In the genomic region with DNA sequence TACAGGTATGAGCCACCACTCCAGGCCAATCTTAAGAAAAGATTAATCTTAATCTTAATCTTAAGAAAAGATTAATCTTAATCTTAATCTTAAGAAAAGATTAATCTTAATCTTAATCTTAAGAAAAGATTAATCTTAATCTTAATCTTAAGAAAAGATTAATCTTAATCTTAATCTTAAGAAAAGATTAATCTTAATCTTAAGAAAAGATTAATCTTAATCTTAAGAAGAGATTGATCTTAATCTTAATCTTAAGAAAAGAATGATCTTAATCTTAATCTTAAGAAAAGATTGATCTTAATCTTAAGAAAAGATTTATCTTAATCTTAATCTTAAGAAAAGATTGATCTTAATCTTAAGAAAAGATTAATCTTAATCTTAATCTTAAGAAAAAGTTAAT, we compare ENCODE assay signal across 6 cellular contexts. TPM values are rescaled to one million over a fixed set of nuclear protein-coding genes. Genes with fewer than 3 reads are reported as not detected.
A peak's percentile ranks its signal among the peaks of the same experiment; 100 is the strongest.
DNase-seq lines count a peak whose midpoint lies in the region; ATAC-seq, FAIRE-seq and TF ChIP-seq lines count a peak whose summit lies in the region.
"Not testable (repeated sequence)": the region's sequence is repeated elsewhere in the genome, so short reads cannot be mapped to it uniquely, and the experiment has no call there.

No MANE protein-coding gene starts in this region.

- H3K4me2 ChIP-seq in HepG2 (ENCODE audit: low read depth, low read length), result not testable (repeated sequence)

- not testable (repeated sequence) for H3K27ac ChIP-seq in HepG2 (ENCODE audit: extremely low read length, insufficient read depth, low read length); small intestine (ENCODE audit: low read depth in 1 of 2, low read length in 1 of 2)

- not testable (repeated sequence) for TF ChIP-seq CTCF in HepG2 (CRISPR knock-in tag; IDR thresholded peaks at IDR 0.05)

- intact Hi-C loops in HepG2 (cut with micrococcal nuclease; ENCODE audit: unreplicated experiment), result not testable (repeated sequence)

- not testable (repeated sequence) for H3K4me3 ChIP-seq in HepG2 (replicated peaks in 1 of 3; ENCODE audit: insufficient read depth in 1 of 3, low read depth in 2 of 3, low read length in 3 of 3); small intestine (ENCODE audit: low read depth in 1 of 2, low read length in 2 of 2)

- TF ChIP-seq RAD21 in HepG2 (CRISPR knock-in tag; IDR thresholded peaks at IDR 0.05), result not testable (repeated sequence)

- H3K4me1 ChIP-seq in HepG2 (ENCODE audit: insufficient read depth, low read length); small intestine (ENCODE audit: control insufficient read depth in 2 of 2, insufficient read depth in 1 of 2, low read depth in 1 of 2, low read length in 1 of 2): not testable (repeated sequence)

- not testable (repeated sequence) for H3K9ac ChIP-seq in HepG2 (ENCODE audit: insufficient read depth, low read depth, low read length)

- H3K27me3 ChIP-seq in HepG2 (ENCODE audit: control insufficient read depth in 1 of 2, insufficient read depth in 2 of 2, low read length in 2 of 2); small intestine (ENCODE audit: control insufficient read depth in 2 of 2, insufficient read depth in 2 of 2, low read length in 2 of 2): not testable (repeated sequence)

- BruUV-seq in HepG2 (replicated peaks; lab: Mats Ljungman, UMichigan), result not testable (repeated sequence)

- not testable (repeated sequence) for H3K79me2 ChIP-seq in HepG2 (ENCODE audit: insufficient read depth, low read length)

- FAIRE-seq in A204.1 (lab: Jason Lieb, UNC) (peak; percentile 41), G401.6 (lab: Jason Lieb, UNC) (peak; percentile 78), TTC549 (lab: Jason Lieb, UNC) (peak; percentile 29), frontal cortex (lab: Jason Lieb, UNC) (peak; percentile 52), small intestine (lab: Jason Lieb, UNC) (peak; percentile 30)
- not testable (repeated sequence) for FAIRE-seq in HepG2 (lab: Jason Lieb, UNC)

- H3K9me3 ChIP-seq in HepG2 (ENCODE audit: low read length); small intestine (ENCODE audit: control insufficient read depth, low read depth): not testable (repeated sequence)

- TF ChIP-seq POLR2A in HepG2 (IDR thresholded peaks at IDR 0.05; ENCODE audit: insufficient read depth in 1 of 2, low read depth in 2 of 2, low read length in 2 of 2), result not testable (repeated sequence)

- TF ChIP-seq EP300 in HepG2 (IDR thresholded peaks at IDR 0.05; ENCODE audit: low read depth in 2 of 2, low read length in 2 of 2); HepG2 (CRISPR knock-in tag; IDR thresholded peaks at IDR 0.05; ENCODE audit: borderline replicate concordance): not testable (repeated sequence)

- CTCF ChIA-PET in HepG2 (lab: Yijun Ruan, JAX; ENCODE audit: low intra/inter-chr PET ratio, low total read pairs), result not testable (repeated sequence)

- POLR2A ChIA-PET in HepG2 (lab: Yijun Ruan, JAX), result interaction anchor here (1.5 kb wide), 1 partner anchor 8 kb away, joined by 3 read pairs; no protein-coding TSS in a partner anchor

- in situ Hi-C loops in HepG2 (cut with HindIII; ENCODE audit: extremely low pct_ligation_motif_present, low pct_unique_long_range_greater_than_20kb), result not testable (repeated sequence)

- H2AFZ ChIP-seq in HepG2 (ENCODE audit: low read length), result not testable (repeated sequence)

- ATAC-seq in HepG2, result not testable (repeated sequence)

- not testable (repeated sequence) for H4K20me1 ChIP-seq in HepG2 (ENCODE audit: insufficient read depth, low read length)

- not testable (repeated sequence) for DNase-seq in frontal cortex (ENCODE audit: low spot score in 2 of 2); HepG2 (ENCODE audit: low spot score); small intestine

- H3K36me3 ChIP-seq in HepG2 (replicated peaks in 1 of 2; ENCODE audit: control insufficient read depth in 1 of 2, insufficient read depth in 2 of 2, low read length in 2 of 2); small intestine (ENCODE audit: control insufficient read depth in 2 of 2, insufficient read depth in 2 of 2, low read length in 2 of 2): not testable (repeated sequence)

RNA-seq across cellular contexts. Expression of gene C3orf33, which starts 7.1 kb away (rescaled TPM):
- total RNA-seq in frontal cortex (17.9 TPM), HepG2 (2016; rRNA removed; fragmentation: Illumina TruSeq; extraction: Trizol) (8.2 and 12.6 TPM in 2 replicates)
- total RNA-seq in HepG2 (2016; cell fraction: cytosol; rRNA removed; fragmentation: Illumina TruSeq; extraction: Trizol; ENCODE audit: low read depth), result 3.1 and 3.4 TPM in 2 replicates
- 7.7 and 10.9 TPM in 2 replicates for total RNA-seq in HepG2 (2016; cell fraction: insoluble cytoplasmic fraction; rRNA removed; fragmentation: Illumina TruSeq; extraction: Trizol)
- total RNA-seq in HepG2 (2016; cell fraction: membrane; rRNA removed; fragmentation: Illumina TruSeq; extraction: Trizol), result 5.6 TPM in 2 replicates
- 9.8 and 9.9 TPM in 2 replicates for total RNA-seq in HepG2 (2016; cell fraction: nucleus; rRNA removed; fragmentation: Illumina TruSeq; extraction: Trizol)
- polyA plus RNA-seq in HepG2 (2011; rRNA removed) (8.7 and 9.2 TPM in 2 replicates), small intestine (1 to 10 TPM in 2 of 3 donors, under 1 TPM in 1; 0.89 to 3.4 (median 1.1) TPM)
- 6.4 and 11.5 TPM in 2 replicates for polyA plus RNA-seq in HepG2 (2011; cell fraction: cytosol; rRNA removed)
- polyA plus RNA-seq in HepG2 (2011; cell fraction: nucleus; rRNA removed), result 1.3 and 3.3 TPM in 2 replicates
- 8.3 and 11.4 TPM in 2 replicates for polyA plus RNA-seq in HepG2 (2012)
- 1.7 and 1.9 TPM in 2 replicates for polyA plus RNA-seq in HepG2 (2016; cell fraction: cytosol; fragmentation: Illumina TruSeq; extraction: Trizol; ENCODE audit: low read depth)
- 8.0 and 11.1 TPM in 2 replicates for polyA plus RNA-seq in HepG2 (2016; cell fraction: insoluble cytoplasmic fraction; fragmentation: Illumina TruSeq; extraction: Trizol; ENCODE audit: low read depth)
- 3.3 and 3.9 TPM in 2 replicates for polyA plus RNA-seq in HepG2 (2016; cell fraction: membrane; fragmentation: Illumina TruSeq; extraction: Trizol; ENCODE audit: low read depth)
- polyA plus RNA-seq in HepG2 (2016; cell fraction: nucleus; fragmentation: Illumina TruSeq; extraction: Trizol; ENCODE audit: insufficient read depth, low read depth), result 18.2 and 19.4 TPM in 2 replicates
- 1.6 and 2.0 TPM in 2 replicates for polyA minus RNA-seq in HepG2 (2011; rRNA and poly(A)+ RNA removed; ENCODE audit: low replicate concordance)
- polyA minus RNA-seq in HepG2 (2011; cell fraction: cytosol; rRNA and poly(A)+ RNA removed), result 3.7 and 5.0 TPM in 2 replicates
- 2.2 and 3.5 TPM in 2 replicates for polyA minus RNA-seq in HepG2 (2011; cell fraction: nucleus; rRNA and poly(A)+ RNA removed)

RNA-seq across cellular contexts. Expression of gene SLC33A1, which starts 41.0 kb away (rescaled TPM):
- total RNA-seq in frontal cortex (53.8 TPM), HepG2 (2016; rRNA removed; fragmentation: Illumina TruSeq; extraction: Trizol) (23.2 and 32.1 TPM in 2 replicates)
- total RNA-seq in HepG2 (2016; cell fraction: cytosol; rRNA removed; fragmentation: Illumina TruSeq; extraction: Trizol; ENCODE audit: low read depth), result 15.0 and 15.7 TPM in 2 replicates
- total RNA-seq in HepG2 (2016; cell fraction: insoluble cytoplasmic fraction; rRNA removed; fragmentation: Illumina TruSeq; extraction: Trizol), result 20.0 and 30.4 TPM in 2 replicates
- 13.4 and 14.1 TPM in 2 replicates for total RNA-seq in HepG2 (2016; cell fraction: membrane; rRNA removed; fragmentation: Illumina TruSeq; extraction: Trizol)
- total RNA-seq in HepG2 (2016; cell fraction: nucleus; rRNA removed; fragmentation: Illumina TruSeq; extraction: Trizol), result 34.2 and 38.9 TPM in 2 replicates
- polyA plus RNA-seq in HepG2 (2011; rRNA removed) (20.0 and 22.8 TPM in 2 replicates), small intestine (10 to 100 TPM in 1 of 3 donors, 1 to 10 TPM in 2; 2.9 to 16.9 (median 3.5) TPM)
- 13.2 and 17.0 TPM in 2 replicates for polyA plus RNA-seq in HepG2 (2011; cell fraction: cytosol; rRNA removed)
- polyA plus RNA-seq in HepG2 (2011; cell fraction: nucleus; rRNA removed), result 23.1 and 27.5 TPM in 2 replicates
- polyA plus RNA-seq in HepG2 (2012), result 19.9 and 20.4 TPM in 2 replicates
- 1.7 and 1.8 TPM in 2 replicates for polyA plus RNA-seq in HepG2 (2016; cell fraction: cytosol; fragmentation: Illumina TruSeq; extraction: Trizol; ENCODE audit: low read depth)
- polyA plus RNA-seq in HepG2 (2016; cell fraction: insoluble cytoplasmic fraction; fragmentation: Illumina TruSeq; extraction: Trizol; ENCODE audit: low read depth), result 12.8 and 13.1 TPM in 2 replicates
- polyA plus RNA-seq in HepG2 (2016; cell fraction: membrane; fragmentation: Illumina TruSeq; extraction: Trizol; ENCODE audit: low read depth), result 3.7 and 4.3 TPM in 2 replicates
- polyA plus RNA-seq in HepG2 (2016; cell fraction: nucleus; fragmentation: Illumina TruSeq; extraction: Trizol; ENCODE audit: insufficient read depth, low read depth), result 31.5 and 32.2 TPM in 2 replicates
- 35.3 and 36.9 TPM in 2 replicates for polyA minus RNA-seq in HepG2 (2011; rRNA and poly(A)+ RNA removed; ENCODE audit: low replicate concordance)
- polyA minus RNA-seq in HepG2 (2011; cell fraction: cytosol; rRNA and poly(A)+ RNA removed), result 26.3 and 34.0 TPM in 2 replicates
- polyA minus RNA-seq in HepG2 (2011; cell fraction: nucleus; rRNA and poly(A)+ RNA removed), result 37.9 and 43.0 TPM in 2 replicates

RNA-seq across cellular contexts. Expression of gene GMPS, which starts 57.2 kb away (rescaled TPM):
- total RNA-seq in frontal cortex (44.0 TPM), HepG2 (2016; rRNA removed; fragmentation: Illumina TruSeq; extraction: Trizol) (85.5 and 133 TPM in 2 replicates)
- total RNA-seq in HepG2 (2016; cell fraction: cytosol; rRNA removed; fragmentation: Illumina TruSeq; extraction: Trizol; ENCODE audit: low read depth), result 54.1 and 60.2 TPM in 2 replicates
- total RNA-seq in HepG2 (2016; cell fraction: insoluble cytoplasmic fraction; rRNA removed; fragmentation: Illumina TruSeq; extraction: Trizol), result 89.1 and 121 TPM in 2 replicates
- 47.1 and 60.6 TPM in 2 replicates for total RNA-seq in HepG2 (2016; cell fraction: membrane; rRNA removed; fragmentation: Illumina TruSeq; extraction: Trizol)
- 40.1 and 41.2 TPM in 2 replicates for total RNA-seq in HepG2 (2016; cell fraction: nucleus; rRNA removed; fragmentation: Illumina TruSeq; extraction: Trizol)
- polyA plus RNA-seq in HepG2 (2011; rRNA removed) (19.7 and 29.6 TPM in 2 replicates), small intestine (10 to 100 TPM in 2 of 3 donors, 1 to 10 TPM in 1; 8.9 to 23.8 (median 14.1) TPM)
- polyA plus RNA-seq in HepG2 (2011; cell fraction: cytosol; rRNA removed), result 15.9 and 27.6 TPM in 2 replicates
- 6.9 and 9.6 TPM in 2 replicates for polyA plus RNA-seq in HepG2 (2011; cell fraction: nucleus; rRNA removed)
- 60.1 and 74.6 TPM in 2 replicates for polyA plus RNA-seq in HepG2 (2012)
- 13.3 and 16.3 TPM in 2 replicates for polyA plus RNA-seq in HepG2 (2016; cell fraction: cytosol; fragmentation: Illumina TruSeq; extraction: Trizol; ENCODE audit: low read depth)
- polyA plus RNA-seq in HepG2 (2016; cell fraction: insoluble cytoplasmic fraction; fragmentation: Illumina TruSeq; extraction: Trizol; ENCODE audit: low read depth), result 109 and 115 TPM in 2 replicates
- 23.2 and 29.1 TPM in 2 replicates for polyA plus RNA-seq in HepG2 (2016; cell fraction: membrane; fragmentation: Illumina TruSeq; extraction: Trizol; ENCODE audit: low read depth)
- polyA plus RNA-seq in HepG2 (2016; cell fraction: nucleus; fragmentation: Illumina TruSeq; extraction: Trizol; ENCODE audit: insufficient read depth, low read depth), result 38.4 and 47.1 TPM in 2 replicates
- polyA minus RNA-seq in HepG2 (2011; rRNA and poly(A)+ RNA removed; ENCODE audit: low replicate concordance), result 18.8 and 66.2 TPM in 2 replicates
- polyA minus RNA-seq in HepG2 (2011; cell fraction: cytosol; rRNA and poly(A)+ RNA removed), result 42.1 and 54.6 TPM in 2 replicates
- polyA minus RNA-seq in HepG2 (2011; cell fraction: nucleus; rRNA and poly(A)+ RNA removed), result 24.3 and 28.3 TPM in 2 replicates
